8 cellular contexts compared by ENCODE assay signal in genomic region chr9:42430674-42431615, GRCh38.
DNase-seq lines count a peak whose midpoint lies in the region; ATAC-seq, FAIRE-seq and TF ChIP-seq lines count a peak whose summit lies in the region.
"Not testable (repeated sequence)": the region's sequence is repeated elsewhere in the genome, so short reads cannot be mapped to it uniquely, and the experiment has no call there.

No MANE protein-coding gene starts in this region.

- H3K36me3 ChIP-seq in mammary epithelial cell (ENCODE audit: insufficient read depth, low read length); neutrophil: not testable (repeated sequence)

- not testable (repeated sequence) for H3K4me3 ChIP-seq in A549; mammary epithelial cell (replicated peaks in 1 of 3; ENCODE audit: insufficient read depth in 1 of 3, low read depth in 2 of 3, low read length in 3 of 3); fibroblast of villous mesenchyme (ENCODE audit: low read depth, low read length); neutrophil (ENCODE audit: low read depth in 1 of 2, low read length in 1 of 2)

- in situ Hi-C loops in mammary epithelial cell (cut with MboI; ENCODE audit: low sequenced_read_pairs in 2 of 2): not testable (repeated sequence)

- H2AFZ ChIP-seq in mammary epithelial cell (ENCODE audit: low read depth, low read length): not testable (repeated sequence)

- peak; percentile 24 to 40; a peak in 4 of 5 replicates for TF ChIP-seq RAD21 in A549 (conservative IDR thresholded peaks at IDR 0.05 in 1 of 2, IDR thresholded peaks at IDR 0.05 in 1 of 2)

- H3K4me1 ChIP-seq in A549: peaks cover 39% of the 10 kb centered on the region
- peaks cover 20% of the 10 kb centered on the region for H3K4me1 ChIP-seq in mammary epithelial cell (ENCODE audit: insufficient read depth, low read length)
- peaks cover 0 to 10% of the 10 kb centered on the region in 2 experiments for H3K4me1 ChIP-seq in neutrophil (ENCODE audit: control insufficient read depth in 1 of 2, insufficient read depth in 1 of 2, low read depth in 1 of 2, low read length in 1 of 2)

- POLR2A ChIA-PET in A549 (lab: Yijun Ruan, JAX): not testable (repeated sequence)

- 5% methylated on average over 4 of the region's 4 CpGs for WGBS in A549 (ENCODE audit: missing lambda C conversion rate)
- WGBS in mammary epithelial cell (ENCODE audit: low coverage, missing lambda C conversion rate): 64% methylated on average over 3 of the region's 4 CpGs

- H3K4me2 ChIP-seq in A549: peak overlapping the region; percentile 51
- peak overlapping the region; percentile 57 for H3K4me2 ChIP-seq in mammary epithelial cell (ENCODE audit: insufficient read depth, low read depth, low read length)

- not testable (repeated sequence) for H4K20me1 ChIP-seq in mammary epithelial cell (ENCODE audit: insufficient read depth, low read length)

- dilution Hi-C loops in mammary epithelial cell (cut with HindIII; ENCODE audit: low sequenced_read_pairs): not testable (repeated sequence)

- peak; percentile 91 to 93 for ATAC-seq in A549

- BruUV-seq in mammary epithelial cell (replicated peaks; lab: Mats Ljungman, UMichigan): TSS peak; percentile 80

- H3K9me3 ChIP-seq in A549; mammary epithelial cell (replicated peaks; ENCODE audit: insufficient read depth, low read length); neutrophil: not testable (repeated sequence)

- not testable (repeated sequence) for H3K27me3 ChIP-seq in mammary epithelial cell (ENCODE audit: insufficient read depth, low read length); neutrophil

- not testable (repeated sequence) for H3K9ac ChIP-seq in mammary epithelial cell (ENCODE audit: insufficient read depth, low read length)

- CTCF ChIA-PET in A549 (lab: Yijun Ruan, JAX); mammary epithelial cell (lab: Charles Lee; ENCODE audit: low non-redundant PET): not testable (repeated sequence)

- peak; percentile 36 for FAIRE-seq in A549 (lab: Jason Lieb, UNC)

- H3K27ac ChIP-seq in A549 (peak overlapping the region; percentile 71 to 80), mammary epithelial cell (ENCODE audit: insufficient read depth, low read depth, low read length) (peak overlapping the region; percentile 79), neutrophil (peak overlapping the region; percentile 89)

- not testable (repeated sequence) for TF ChIP-seq POLR2A in A549 (IDR thresholded peaks at IDR 0.05; ENCODE audit: low read length)

- not testable (repeated sequence) for TF ChIP-seq CTCF in A549 (IDR thresholded peaks at IDR 0.05); mammary epithelial cell (conservative IDR thresholded peaks at IDR 0.05 in 1 of 2, IDR thresholded peaks at IDR 0.05 in 1 of 2; ENCODE audit: extremely low read depth in 1 of 2, insufficient read depth in 1 of 2, low read depth in 1 of 2, low read length in 2 of 2); fibroblast of villous mesenchyme (IDR thresholded peaks at IDR 0.05; ENCODE audit: insufficient read depth, low read depth, low read length); neutrophil (IDR thresholded peaks at IDR 0.05)

- DNase-seq in A549 (ENCODE audit: low read depth in 1 of 2, low spot score in 1 of 2) (peak in 1 of 2 experiments; percentile 97), ELR (ENCODE audit: low read depth) (peak; percentile 60), H4 (ENCODE audit: low spot score) (peak; percentile 96), M059J (ENCODE audit: low read depth) (peak; percentile 87), SW 1271 (lab: John Stamatoyannopoulos, UW) (peak; percentile 35 to 77), mammary epithelial cell (peak; percentile 92), fibroblast of villous mesenchyme (ENCODE audit: low read depth) (peak; percentile 7)

- TF ChIP-seq EP300 in A549 (IDR thresholded peaks at IDR 0.05): peak; percentile 67 to 85; a peak in 3 of 5 replicates

- H3K79me2 ChIP-seq in mammary epithelial cell (ENCODE audit: insufficient read depth, low read length): not testable (repeated sequence)

- intact Hi-C loops in mammary epithelial cell (cut with micrococcal nuclease): not testable (repeated sequence)

TF ChIP-seq in A549, 52 proteins besides CTCF, POLR2A, EP300 and RAD21:
- TF ChIP-seq BCL3 (IDR thresholded peaks at IDR 0.05) (peak; percentile 68; the same call in 1 of the 3 replicates), JUN (IDR thresholded peaks at IDR 0.05) (peak; percentile 76 to 80; a peak in 4 of 5 replicates), MAFK (IDR thresholded peaks at IDR 0.05; ENCODE audit: partially characterized antibody) (peak; percentile 29), GATA3 (IDR thresholded peaks at IDR 0.05; ENCODE audit: borderline replicate concordance) (peak; percentile 93), JUNB (IDR thresholded peaks at IDR 0.05) (peak; percentile 60), PBX3 (IDR thresholded peaks at IDR 0.05) (peak; percentile 54; the same call in 1 of the 2 replicates), FOSL2 (CRISPR knock-in tag; IDR thresholded peaks at IDR 0.05) (peak; percentile 82), HEYL (CRISPR knock-in tag; IDR thresholded peaks at IDR 0.05) (0 out of 2 replicates have a peak, but pooled peaks have one; percentile 20), SMC3 (IDR thresholded peaks at IDR 0.05) (peak; percentile 26; the same call in 1 of the 3 replicates), MAX (IDR thresholded peaks at IDR 0.05) (peak; percentile 67), CEBPB (IDR thresholded peaks at IDR 0.05) (peak; percentile 50 to 90; a peak in 3 of 4 replicates)
- not testable (repeated sequence) for TF ChIP-seq FOSL2 (IDR thresholded peaks at IDR 0.05)
